ENCODE assay signal across 8 cellular contexts in the genomic region with DNA sequence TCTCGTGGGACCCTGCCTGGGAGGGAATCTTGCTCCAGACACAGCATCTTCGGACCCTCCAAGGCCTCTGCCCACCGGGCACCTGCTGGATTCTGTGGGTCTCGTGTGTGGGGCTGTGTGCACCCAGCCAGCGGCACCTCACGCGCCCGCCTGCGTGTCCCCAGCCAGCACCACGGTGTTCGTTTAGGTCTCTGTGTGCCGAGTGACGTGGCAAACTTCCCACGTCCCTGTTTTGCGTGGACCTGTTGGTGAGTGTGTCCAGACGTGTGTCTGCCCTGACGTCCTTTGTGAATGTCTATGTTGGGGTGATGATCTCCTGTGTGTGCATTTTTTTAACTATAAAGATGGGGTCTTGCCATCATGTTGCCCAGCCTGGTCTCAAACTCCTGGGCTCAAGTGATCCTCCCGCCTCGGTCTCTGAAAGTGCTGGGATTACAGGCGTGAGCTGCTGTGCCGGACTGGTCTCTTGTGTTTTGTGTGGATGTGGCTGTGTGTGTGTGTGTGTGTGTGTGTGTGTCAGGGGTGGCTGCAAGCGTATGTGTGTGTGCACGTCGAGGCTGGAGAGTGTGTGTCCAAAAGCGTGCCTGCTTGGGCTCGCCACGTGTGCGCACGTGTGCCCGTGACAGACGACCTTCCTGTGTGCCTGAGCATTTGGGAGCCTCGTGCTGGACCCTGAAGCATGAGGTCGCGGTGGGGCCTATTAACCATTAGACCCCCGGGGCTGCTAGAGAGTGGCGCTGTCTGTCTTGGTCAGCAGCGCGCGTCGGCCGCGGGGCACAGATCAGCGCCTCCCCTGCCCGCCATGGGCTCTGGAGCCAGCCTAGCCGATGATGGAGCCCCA. TPM values are rescaled to one million over a fixed set of nuclear protein-coding genes. Genes with fewer than 3 reads are reported as not detected.
DNase-seq lines count a peak whose midpoint lies in the region; ATAC-seq and TF ChIP-seq lines count a peak whose summit lies in the region.

No MANE protein-coding gene starts in this region.

- H3K27me3 ChIP-seq in body of pancreas = no peaks in the 10 kb centered on the region
- no peaks in the 10 kb centered on the region for H3K27me3 ChIP-seq in muscle layer of colon (ENCODE audit: control insufficient read depth in 1 of 2, insufficient read depth in 2 of 2, low read length in 2 of 2)
- no peaks in the 10 kb centered on the region for H3K27me3 ChIP-seq in transverse colon

- no peak for TF ChIP-seq CTCF in body of pancreas (IDR thresholded peaks at IDR 0.05)
- no peak for TF ChIP-seq CTCF in transverse colon (IDR thresholded peaks at IDR 0.05)

- H3K27ac ChIP-seq in body of pancreas (peak overlapping the region; percentile 93 to 94 (median 94)), muscle layer of colon (ENCODE audit: low read depth, low read length) (peak overlapping the region; percentile 76), transverse colon (peak overlapping the region; percentile 79 to 85 (median 82))

- intact Hi-C loops in body of pancreas (cut with DNase I) = no loop called here
- intact Hi-C loops in transverse colon (cut with DNase I; ENCODE audit: low total_unique reads) = no loop called here

- no peak overlapping the region for H3K4me3 ChIP-seq in body of pancreas
- H3K4me3 ChIP-seq in muscle layer of colon (ENCODE audit: low read depth in 1 of 2, low read length in 2 of 2) = peak overlapping the region; percentile 3 to 32
- peak overlapping the region in 3 of 4 donors; percentile 7 to 32 (median 21) for H3K4me3 ChIP-seq in transverse colon

- no peaks in the 10 kb centered on the region for H3K36me3 ChIP-seq in body of pancreas (replicated peaks in 1 of 2; ENCODE audit: insufficient read depth in 1 of 2, low read depth in 2 of 2)
- no peaks in the 10 kb centered on the region for H3K36me3 ChIP-seq in muscle layer of colon (ENCODE audit: insufficient read depth, low read length)
- no peaks in the 10 kb centered on the region for H3K36me3 ChIP-seq in transverse colon

- peaks cover 33% of the 10 kb centered on the region for H3K4me1 Mint-ChIP-seq in activated T-cell treated with anti-CD3 and anti-CD28 coated beads, Interleukin-2, amount 50 U/mL, for 72 hours (ENCODE audit: low read depth)

- H3K9me3 ChIP-seq in body of pancreas (no peaks in the 10 kb centered on the region), muscle layer of colon (ENCODE audit: low read length) (no peaks in the 10 kb centered on the region), transverse colon (no peaks in the 10 kb centered on the region)

- in situ Hi-C loops in transverse colon (cut with MboI; ENCODE audit: low pct_ligation_motif_present in 1 of 4, low pct_unique_long_range_greater_than_20kb in 1 of 4, low sequenced_read_pairs in 3 of 4) = no loop called here

- no peak for DNase-seq in activated T-cell treated with anti-CD3 and anti-CD28 coated beads, Interleukin-2, amount 50 U/mL, for 72 hours
- DNase-seq in activated T-cell treated with anti-CD3 and anti-CD28 coated beads, Interleukin-2, amount 50 U/mL, for 48 hours = no peak
- DNase-seq in body of pancreas (no peak), transverse colon (no peak), activated gamma-delta T cell (lab: John Stamatoyannopoulos, UW) (no peak), SHP77 (lab: John Stamatoyannopoulos, UW) (no peak)

- H3K36me3 Mint-ChIP-seq in activated T-cell treated with anti-CD3 and anti-CD28 coated beads, Interleukin-2, amount 50 U/mL, for 72 hours (ENCODE audit: insufficient read depth in 2 of 2) = peaks cover 0 to 1% of the 10 kb centered on the region in 2 donors

- H3K4me1 ChIP-seq in body of pancreas (peaks cover 43% of the 10 kb centered on the region), muscle layer of colon (ENCODE audit: insufficient read depth, low read length) (peaks cover 14% of the 10 kb centered on the region), transverse colon (peaks cover 11 to 43% (median 24%) of the 10 kb centered on the region in 4 donors)

- ATAC-seq in activated T-cell treated with anti-CD3 and anti-CD28 coated beads, Interleukin-2, amount 50 U/mL, for 72 hours (replicated peaks in 1 of 2) = no peak
- ATAC-seq in body of pancreas (no peak), GM18519 (IDR thresholded peaks at IDR 0.05; ENCODE audit: low FRiP score, unreplicated experiment) (no peak)

- no peak for TF ChIP-seq EP300 in transverse colon (IDR thresholded peaks at IDR 0.05; ENCODE audit: low read depth)

- TF ChIP-seq POLR2A in body of pancreas (IDR thresholded peaks at IDR 0.05) = no peak
- TF ChIP-seq POLR2A in transverse colon (IDR thresholded peaks at IDR 0.05) = no peak

- peak overlapping the region; percentile 22 to 72 for H3K4me3 Mint-ChIP-seq in activated T-cell treated with anti-CD3 and anti-CD28 coated beads, Interleukin-2, amount 50 U/mL, for 72 hours

- H3K9me3 Mint-ChIP-seq in activated T-cell treated with anti-CD3 and anti-CD28 coated beads, Interleukin-2, amount 50 U/mL, for 72 hours = peaks cover 0 to 1% of the 10 kb centered on the region in 2 donors

- no peak overlapping the region for H3K27ac Mint-ChIP-seq in activated T-cell treated with anti-CD3 and anti-CD28 coated beads, Interleukin-2, amount 50 U/mL, for 72 hours

- peak overlapping the region; percentile 3 for H3K9ac ChIP-seq in muscle layer of colon (ENCODE audit: low read length)

- no peaks in the 10 kb centered on the region for H3K27me3 Mint-ChIP-seq in activated T-cell treated with anti-CD3 and anti-CD28 coated beads, Interleukin-2, amount 50 U/mL, for 72 hours (ENCODE audit: low read depth)

- 53 to 65% methylated on average over 8 to 38 of the region's 45 CpGs for WGBS in body of pancreas, 2 donors
- WGBS in transverse colon (ENCODE audit: low coverage in 1 of 2), 2 donors = 55 to 76% methylated on average over 4 to 32 of the region's 45 CpGs

RNA-seq across cellular contexts. Expression of a gene that starts 15.7 kb away (rescaled TPM):
- 10 to 100 TPM; 31.7 to 34.0 TPM for total RNA-seq in activated T-cell treated with anti-CD3 and anti-CD28 coated beads, Interleukin-2, amount 50 U/mL, for 72 hours
- total RNA-seq in body of pancreas (1 to 10 TPM; 3.1 to 5.9 TPM), transverse colon (1 to 10 TPM; 2.2 to 8.7 (median 4.3) TPM)

RNA-seq across cellular contexts. Expression of a gene that starts 24.4 kb away (rescaled TPM):
- total RNA-seq in activated T-cell treated with anti-CD3 and anti-CD28 coated beads, Interleukin-2, amount 50 U/mL, for 72 hours = 1 to 10 TPM; 1.0 to 3.6 TPM
- total RNA-seq in body of pancreas (1 to 10 TPM in 1 of 2 donors, not detected in 1; 3.3 TPM), transverse colon (not detected)

RNA-seq across cellular contexts. Expression of a gene that starts 28.5 kb away (rescaled TPM):
- 100 to 1,000 TPM; 109 to 126 TPM for total RNA-seq in activated T-cell treated with anti-CD3 and anti-CD28 coated beads, Interleukin-2, amount 50 U/mL, for 72 hours
- 10 to 100 TPM; 11.2 to 34.0 TPM for total RNA-seq in body of pancreas
- 10 to 100 TPM; 43.8 to 49.4 (median 46.7) TPM for total RNA-seq in transverse colon

RNA-seq across cellular contexts. Expression of a gene that starts 42.6 kb away (rescaled TPM):
- 10 to 100 TPM; 59.6 TPM for total RNA-seq in activated T-cell treated with anti-CD3 and anti-CD28 coated beads, Interleukin-2, amount 50 U/mL, for 72 hours
- 10 to 100 TPM; 15.3 to 53.1 TPM for total RNA-seq in body of pancreas
- 10 to 100 TPM; 23.1 to 47.4 (median 39.0) TPM for total RNA-seq in transverse colon

RNA-seq across cellular contexts. Expression of a gene that starts 48.2 kb away (rescaled TPM):
- total RNA-seq in activated T-cell treated with anti-CD3 and anti-CD28 coated beads, Interleukin-2, amount 50 U/mL, for 72 hours = not detected
- total RNA-seq in body of pancreas (not detected), transverse colon (not detected)

Comparison
In these comparisons a context has a peak if more than half of its experiments do, and no peak if none do; other contexts are left out.
1. H3K4me3 ChIP-seq: peak in muscle layer of colon (2 of 2) and transverse colon (3 of 4); none in body of pancreas (0 of 2).
2. Peak in every context shown above with its lines, with median percentiles within 50 percentile points of each other: H3K27ac ChIP-seq.